Comparison of ENCODE assay signal across 13 cellular contexts in genomic region chr10:78658645-78659632, GRCh38.
DNase-seq lines count a peak whose midpoint lies in the region; ATAC-seq and TF ChIP-seq lines count a peak whose summit lies in the region.
"Had no signal": no experiment of that assay in that cellular context is flagged by ENCODE, and none has a peak within 500 bp of the region (broad histone marks: within the 10 kb centered on the region; RNA-seq: fewer than 3 reads in every experiment).

No MANE protein-coding gene starts in this region.

- H3K9me3 Mint-ChIP-seq in mesothelial cell of epicardium (no peaks in the 10 kb centered on the region), T-cell (peaks cover 0 to 5% (median 0%) of the 10 kb centered on the region in 3 donors)

- H3K36me3 Mint-ChIP-seq in mesothelial cell of epicardium = no peaks in the 10 kb centered on the region
- peaks cover 3% of the 10 kb centered on the region for H3K36me3 Mint-ChIP-seq in T-helper 17 cell (ENCODE audit: low read depth)
- H3K36me3 Mint-ChIP-seq in T-cell = peaks cover 3% of the 10 kb centered on the region
- H3K36me3 Mint-ChIP-seq: naive B cell had no signal

- CTCF ChIA-PET in T-cell (lab: Charles Lee) = interaction anchor here (0.6 to 1.3 kb wide), 4 partner anchors 10 to 398 kb away, joined by 3 to 4 read pairs (median 3); no protein-coding TSS in a partner anchor

- ATAC-seq in GM18873 (IDR thresholded peaks at IDR 0.05; ENCODE audit: low FRiP score, unreplicated experiment) (peak; percentile 63), GM21825 (IDR thresholded peaks at IDR 0.05; ENCODE audit: unreplicated experiment) (peak; percentile 74), HG03521 (IDR thresholded peaks at IDR 0.05; ENCODE audit: unreplicated experiment) (peak; percentile 62), T-helper 17 cell (no peak), T-cell (replicated peaks in 1 of 4) (no peak)
- ATAC-seq: activated CD8-positive, alpha-beta T cell treated with anti-CD3 and anti-CD28 coated beads, Interleukin-2, amount 10 ng/mL, durations not matched to agents 7 days and 5 days; stimulated activated naive CD8-positive, alpha-beta T cell treated with anti-CD3 and anti-CD28 coated beads, Interleukin-15, Interleukin-2, amounts not matched to agents 100 U/mL and 50 U/mL, for 24 hours had no signal

- POLR2A ChIA-PET in T-cell (lab: Charles Lee) = no interaction called here

- H3K27ac Mint-ChIP-seq in mesothelial cell of epicardium (peak overlapping the region; percentile 33), T-helper 17 cell (no peak overlapping the region), T-cell (no peak overlapping the region)
- H3K27ac Mint-ChIP-seq: activated CD8-positive, alpha-beta T cell treated with anti-CD3 and anti-CD28 coated beads, Interleukin-2, amount 10 ng/mL, durations not matched to agents 7 days and 5 days had no signal

- no peak for DNase-seq in mesothelial cell of epicardium (ENCODE audit: low spot score in 2 of 2, unreplicated experiment in 2 of 2)
- DNase-seq in T-helper 17 cell = no peak
- no peak for DNase-seq in DMS153 treated with DMSO at 0.1 percent for 48 hours (lab: John Stamatoyannopoulos, UW; ENCODE audit: unreplicated experiment)
- no peak for DNase-seq in T-cell
- DNase-seq in SIG-M5 treated with dmso at 0.1 percent for 504 hours (lab: John Stamatoyannopoulos, UW; ENCODE audit: unreplicated experiment) = no peak
- DNase-seq: activated CD8-positive, alpha-beta T cell treated with anti-CD3 and anti-CD28 coated beads, Interleukin-2, amount 10 ng/mL, durations not matched to agents 7 days and 5 days; anterior cingulate cortex; naive B cell; NCI-H2171; stimulated activated naive CD8-positive, alpha-beta T cell treated with anti-CD3 and anti-CD28 coated beads, Interleukin-15, Interleukin-2, amounts not matched to agents 100 U/mL and 50 U/mL, for 24 hours had no signal

- H3K27me3 Mint-ChIP-seq in mesothelial cell of epicardium (ENCODE audit: low read depth) (no peaks in the 10 kb centered on the region), T-helper 17 cell (peaks cover 36% of the 10 kb centered on the region), T-cell (peaks cover 17 to 30% of the 10 kb centered on the region in 2 donors)

- H3K4me3 Mint-ChIP-seq in mesothelial cell of epicardium = no peak overlapping the region
- no peak overlapping the region for H3K4me3 Mint-ChIP-seq in T-helper 17 cell
- H3K4me3 Mint-ChIP-seq in T-cell = no peak overlapping the region
- H3K4me3 Mint-ChIP-seq: activated CD8-positive, alpha-beta T cell treated with anti-CD3 and anti-CD28 coated beads, Interleukin-2, amount 10 ng/mL, durations not matched to agents 7 days and 5 days; naive B cell had no signal

- H3K4me1 Mint-ChIP-seq in mesothelial cell of epicardium (peaks cover 25% of the 10 kb centered on the region), T-helper 17 cell (no peaks in the 10 kb centered on the region), T-cell (no peaks in the 10 kb centered on the region)
- H3K4me1 Mint-ChIP-seq: naive B cell had no signal

- TF ChIP-seq CTCF in mesothelial cell of epicardium (IDR thresholded peaks at IDR 0.05; ENCODE audit: unreplicated experiment) = no peak

- peaks cover 2% of the 10 kb centered on the region for H3K9me3 ChIP-seq in T-helper 17 cell (ENCODE audit: control insufficient read depth, low read length, poor library complexity, severe bottlenecking)

Comparison
In these comparisons a context has a peak if more than half of its experiments do, and no peak if none do; other contexts are left out.
1. ATAC-seq: peak in GM18873 (single experiment), GM21825 (single experiment) and HG03521 (single experiment); none in T-helper 17 cell (single experiment) and T-cell (0 of 4).